1 cellular context compared by ENCODE assay signal in the genomic region with DNA sequence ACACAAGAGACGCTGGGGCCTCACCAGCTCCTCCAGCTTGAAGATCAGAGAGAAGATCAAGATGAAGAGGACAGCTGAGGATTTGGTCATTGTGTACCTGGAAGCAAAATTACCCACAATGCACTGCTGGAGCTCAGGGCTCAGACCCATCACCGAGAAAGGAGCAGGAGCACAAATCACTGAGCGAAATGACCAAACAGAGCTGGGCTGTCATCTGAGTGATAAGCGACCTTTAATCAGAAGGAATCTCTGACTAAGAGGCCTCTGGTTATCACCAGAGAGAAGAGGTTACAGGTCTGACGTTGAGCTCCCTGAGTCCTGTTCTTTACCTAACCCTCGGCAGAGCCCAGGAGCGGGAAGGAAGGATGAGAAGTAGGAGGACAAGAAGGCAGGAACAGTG.
TF ChIP-seq lines count a peak whose summit lies in the region.

No MANE protein-coding gene starts in this region.

TF ChIP-seq in HepG2, 621 proteins besides CTCF, POLR2A, EP300 and RAD21:
- no peak for TF ChIP-seq ZNF468 (CRISPR knock-in tag; IDR thresholded peaks at IDR 0.05)
- TF ChIP-seq SUZ12 (IDR thresholded peaks at IDR 0.05; ENCODE audit: low read depth, low read length): 0 out of 2 replicates have a peak, but pooled peaks have one; percentile 4
- TF ChIP-seq TBX3 (IDR thresholded peaks at IDR 0.05; ENCODE audit: borderline replicate concordance): no peak
- TF ChIP-seq U2AF1 (optimal IDR thresholded peaks at IDR 0.05; ENCODE audit: low read depth, low read length): no peak
- peak; percentile 27; the same call in 1 of the 2 replicates for TF ChIP-seq SSRP1 (CRISPR knock-in tag; IDR thresholded peaks at IDR 0.05)
- no peak for TF ChIP-seq ZNF850 (CRISPR knock-in tag; conservative IDR thresholded peaks at IDR 0.05)
- no peak for TF ChIP-seq MAZ (IDR thresholded peaks at IDR 0.05; ENCODE audit: borderline replicate concordance, low read depth, low read length)
- TF ChIP-seq MAZ (CRISPR knock-in tag; IDR thresholded peaks at IDR 0.05; ENCODE audit: low read depth): no peak
- TF ChIP-seq ZNF629 (CRISPR knock-in tag; conservative IDR thresholded peaks at IDR 0.05): no peak
- TF ChIP-seq, protein P1, sequence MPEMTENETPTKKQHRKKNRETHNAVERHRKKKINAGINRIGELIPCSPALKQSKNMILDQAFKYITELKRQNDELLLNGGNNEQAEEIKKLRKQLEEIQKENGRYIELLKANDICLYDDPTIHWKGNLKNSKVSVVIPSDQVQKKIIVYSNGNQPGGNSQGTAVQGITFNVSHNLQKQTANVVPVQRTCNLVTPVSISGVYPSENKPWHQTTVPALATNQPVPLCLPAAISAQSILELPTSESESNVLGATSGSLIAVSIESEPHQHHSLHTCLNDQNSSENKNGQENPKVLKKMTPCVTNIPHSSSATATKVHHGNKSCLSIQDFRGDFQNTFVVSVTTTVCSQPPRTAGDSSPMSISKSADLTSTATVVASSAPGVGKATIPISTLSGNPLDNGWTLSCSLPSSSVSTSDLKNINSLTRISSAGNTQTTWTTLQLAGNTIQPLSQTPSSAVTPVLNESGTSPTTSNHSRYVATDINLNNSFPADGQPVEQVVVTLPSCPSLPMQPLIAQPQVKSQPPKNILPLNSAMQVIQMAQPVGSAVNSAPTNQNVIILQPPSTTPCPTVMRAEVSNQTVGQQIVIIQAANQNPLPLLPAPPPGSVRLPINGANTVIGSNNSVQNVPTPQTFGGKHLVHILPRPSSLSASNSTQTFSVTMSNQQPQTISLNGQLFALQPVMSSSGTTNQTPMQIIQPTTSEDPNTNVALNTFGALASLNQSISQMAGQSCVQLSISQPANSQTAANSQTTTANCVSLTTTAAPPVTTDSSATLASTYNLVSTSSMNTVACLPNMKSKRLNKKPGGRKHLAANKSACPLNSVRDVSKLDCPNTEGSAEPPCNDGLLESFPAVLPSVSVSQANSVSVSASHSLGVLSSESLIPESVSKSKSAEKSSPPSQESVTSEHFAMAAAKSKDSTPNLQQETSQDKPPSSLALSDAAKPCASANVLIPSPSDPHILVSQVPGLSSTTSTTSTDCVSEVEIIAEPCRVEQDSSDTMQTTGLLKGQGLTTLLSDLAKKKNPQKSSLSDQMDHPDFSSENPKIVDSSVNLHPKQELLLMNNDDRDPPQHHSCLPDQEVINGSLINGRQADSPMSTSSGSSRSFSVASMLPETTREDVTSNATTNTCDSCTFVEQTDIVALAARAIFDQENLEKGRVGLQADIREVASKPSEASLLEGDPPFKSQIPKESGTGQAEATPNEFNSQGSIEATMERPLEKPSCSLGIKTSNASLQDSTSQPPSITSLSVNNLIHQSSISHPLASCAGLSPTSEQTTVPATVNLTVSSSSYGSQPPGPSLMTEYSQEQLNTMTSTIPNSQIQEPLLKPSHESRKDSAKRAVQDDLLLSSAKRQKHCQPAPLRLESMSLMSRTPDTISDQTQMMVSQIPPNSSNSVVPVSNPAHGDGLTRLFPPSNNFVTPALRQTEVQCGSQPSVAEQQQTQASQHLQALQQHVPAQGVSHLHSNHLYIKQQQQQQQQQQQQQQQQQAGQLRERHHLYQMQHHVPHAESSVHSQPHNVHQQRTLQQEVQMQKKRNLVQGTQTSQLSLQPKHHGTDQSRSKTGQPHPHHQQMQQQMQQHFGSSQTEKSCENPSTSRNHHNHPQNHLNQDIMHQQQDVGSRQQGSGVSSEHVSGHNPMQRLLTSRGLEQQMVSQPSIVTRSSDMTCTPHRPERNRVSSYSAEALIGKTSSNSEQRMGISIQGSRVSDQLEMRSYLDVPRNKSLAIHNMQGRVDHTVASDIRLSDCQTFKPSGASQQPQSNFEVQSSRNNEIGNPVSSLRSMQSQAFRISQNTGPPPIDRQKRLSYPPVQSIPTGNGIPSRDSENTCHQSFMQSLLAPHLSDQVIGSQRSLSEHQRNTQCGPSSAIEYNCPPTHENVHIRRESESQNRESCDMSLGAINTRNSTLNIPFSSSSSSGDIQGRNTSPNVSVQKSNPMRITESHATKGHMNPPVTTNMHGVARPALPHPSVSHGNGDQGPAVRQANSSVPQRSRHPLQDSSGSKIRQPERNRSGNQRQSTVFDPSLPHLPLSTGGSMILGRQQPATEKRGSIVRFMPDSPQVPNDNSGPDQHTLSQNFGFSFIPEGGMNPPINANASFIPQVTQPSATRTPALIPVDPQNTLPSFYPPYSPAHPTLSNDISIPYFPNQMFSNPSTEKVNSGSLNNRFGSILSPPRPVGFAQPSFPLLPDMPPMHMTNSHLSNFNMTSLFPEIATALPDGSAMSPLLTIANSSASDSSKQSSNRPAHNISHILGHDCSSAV (CRISPR knock-in tag; IDR thresholded peaks at IDR 0.05; ENCODE audit: borderline replicate concordance): no peak
- TF ChIP-seq ZNF382 (CRISPR knock-in tag; IDR thresholded peaks at IDR 0.05; ENCODE audit: borderline replicate concordance): no peak
- TF ChIP-seq DPF2 (CRISPR knock-in tag; IDR thresholded peaks at IDR 0.05; ENCODE audit: borderline replicate concordance, low read depth): no peak
- no peak for TF ChIP-seq ARNT (IDR thresholded peaks at IDR 0.05)
- TF ChIP-seq NR2F6 (IDR thresholded peaks at IDR 0.05): no peak
- TF ChIP-seq NR2F6 (CRISPR knock-in tag; IDR thresholded peaks at IDR 0.05): no peak
- TF ChIP-seq ZNF225 (CRISPR knock-in tag; IDR thresholded peaks at IDR 0.05): no peak
- TF ChIP-seq, protein P2, sequence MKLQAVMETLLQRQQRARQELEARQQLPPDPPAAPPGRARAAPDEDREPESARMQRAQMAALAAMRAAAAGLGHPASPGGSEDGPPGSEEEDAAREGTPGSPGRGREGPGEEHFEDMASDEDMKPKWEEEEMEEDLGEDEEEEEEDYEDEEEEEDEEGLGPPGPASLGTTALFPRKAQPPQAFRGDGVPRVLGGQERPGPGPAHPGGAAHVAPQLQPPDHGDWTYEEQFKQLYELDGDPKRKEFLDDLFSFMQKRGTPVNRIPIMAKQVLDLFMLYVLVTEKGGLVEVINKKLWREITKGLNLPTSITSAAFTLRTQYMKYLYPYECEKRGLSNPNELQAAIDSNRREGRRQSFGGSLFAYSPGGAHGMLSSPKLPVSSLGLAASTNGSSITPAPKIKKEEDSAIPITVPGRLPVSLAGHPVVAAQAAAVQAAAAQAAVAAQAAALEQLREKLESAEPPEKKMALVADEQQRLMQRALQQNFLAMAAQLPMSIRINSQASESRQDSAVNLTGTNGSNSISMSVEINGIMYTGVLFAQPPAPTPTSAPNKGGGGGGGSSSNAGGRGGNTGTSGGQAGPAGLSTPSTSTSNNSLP (IDR thresholded peaks at IDR 0.05; ENCODE audit: low read depth, low read length): no peak
- TF ChIP-seq ZNF644 (CRISPR knock-in tag; IDR thresholded peaks at IDR 0.05; ENCODE audit: low read depth): no peak
- peak; percentile 66 for TF ChIP-seq ZNF143 (CRISPR knock-in tag; IDR thresholded peaks at IDR 0.05)
- TF ChIP-seq ARID2 (CRISPR knock-in tag; IDR thresholded peaks at IDR 0.05; ENCODE audit: borderline replicate concordance): no peak
- TF ChIP-seq TRIM24 (CRISPR knock-in tag; IDR thresholded peaks at IDR 0.05): no peak
- TF ChIP-seq ZNF432 (CRISPR knock-in tag; IDR thresholded peaks at IDR 0.05; ENCODE audit: borderline replicate concordance): 0 out of 2 replicates have a peak, but pooled peaks have one; percentile 22
- no peak for TF ChIP-seq ZNF557 (CRISPR knock-in tag; IDR thresholded peaks at IDR 0.05)
